10 cellular contexts compared by ENCODE assay signal in genomic region chr10:33132626-33133025, GRCh38.
A peak's percentile ranks its signal among the peaks of the same experiment; 100 is the strongest.
DNase-seq lines count a peak whose midpoint lies in the region; ATAC-seq and TF ChIP-seq lines count a peak whose summit lies in the region.
"Had no signal": no experiment of that assay in that cellular context is flagged by ENCODE, and none has a peak within 500 bp of the region (broad histone marks: within the 10 kb centered on the region; RNA-seq: fewer than 3 reads in every experiment).

No MANE protein-coding gene starts in this region.

- H3K27me3 ChIP-seq in A673 (replicated peaks; ENCODE audit: insufficient read depth, low read depth, low read length, poor library complexity) (no peaks in the 10 kb centered on the region), RWPE2 (ENCODE audit: insufficient read depth, poor library complexity, severe bottlenecking) (no peaks in the 10 kb centered on the region)
- H3K27me3 ChIP-seq in effector memory CD4-positive, alpha-beta T cell (replicated peaks; ENCODE audit: control insufficient read depth, insufficient read depth, low read length, poor library complexity, severe bottlenecking), result no peaks in the 10 kb centered on the region

- POLR2A ChIA-PET in A673 (lab: Charles Lee; ENCODE audit: low non-redundant PET), result interaction anchor here (0.6 kb wide), 1 partner anchor 12 kb away, joined by 5 read pairs; no protein-coding TSS in a partner anchor
- POLR2A ChIA-PET in GM10248 (lab: Yijun Ruan, JAX), result no interaction called here

- no TSS peak for BruUV-seq in A673 (replicated peaks; lab: Mats Ljungman, UMichigan)

- H3K36me3 ChIP-seq in A673 (ENCODE audit: insufficient read depth, low read length, poor library complexity, severe bottlenecking) (no peaks in the 10 kb centered on the region), RWPE2 (ENCODE audit: low read depth) (no peaks in the 10 kb centered on the region)
- no peaks in the 10 kb centered on the region for H3K36me3 ChIP-seq in effector memory CD4-positive, alpha-beta T cell (ENCODE audit: control insufficient read depth, insufficient read depth, low read length)
- H3K36me3 ChIP-seq: prostate gland had no signal

- no peak overlapping the region for H3K27ac ChIP-seq in A673 (ENCODE audit: low read depth, low read length, poor library complexity, severe bottlenecking)
- H3K27ac ChIP-seq in RWPE2 (ENCODE audit: poor library complexity, severe bottlenecking), result peak overlapping the region; percentile 97
- peak overlapping the region; percentile 75 for H3K27ac ChIP-seq in effector memory CD4-positive, alpha-beta T cell (ENCODE audit: insufficient read depth, low read length, poor library complexity, severe bottlenecking)
- H3K27ac ChIP-seq: prostate gland had no signal

- H3K4me3 ChIP-seq in A673 (ENCODE audit: low read depth, low read length, poor library complexity, severe bottlenecking) (no peak overlapping the region), RWPE2 (ENCODE audit: severe bottlenecking) (no peak overlapping the region)
- no peak overlapping the region for H3K4me3 ChIP-seq in effector memory CD4-positive, alpha-beta T cell (ENCODE audit: insufficient read depth, low read depth, low read length, poor library complexity, severe bottlenecking)
- H3K4me3 ChIP-seq: prostate gland had no signal

- CTCF ChIA-PET in A673 (lab: Charles Lee), result no interaction called here
- CTCF ChIA-PET in GM10248 (lab: Yijun Ruan, JAX), result interaction anchor here (1.3 kb wide), 1 partner anchor 23 kb away, joined by 3 read pairs; no protein-coding TSS in a partner anchor

- TF ChIP-seq CTCF in A673 (conservative IDR thresholded peaks at IDR 0.05; ENCODE audit: low read depth, low read length), result peak; percentile 34; the same call in 1 of the 2 replicates
- no peak for TF ChIP-seq CTCF in RWPE2 (IDR thresholded peaks at IDR 0.05; ENCODE audit: poor library complexity, severe bottlenecking)
- TF ChIP-seq CTCF in GM10248 (IDR thresholded peaks at IDR 0.05; ENCODE audit: control extremely low read depth, extremely low read depth, low read depth, missing control alignments), result no peak

- no peaks in the 10 kb centered on the region for H3K9me3 ChIP-seq in A673 (ENCODE audit: low read depth, low read length, poor library complexity, severe bottlenecking)
- no peaks in the 10 kb centered on the region for H3K9me3 ChIP-seq in RWPE2 (ENCODE audit: severe bottlenecking)
- H3K9me3 ChIP-seq in effector memory CD4-positive, alpha-beta T cell (ENCODE audit: control insufficient read depth, low read length), result no peaks in the 10 kb centered on the region
- H3K9me3 ChIP-seq: prostate gland had no signal

- intact Hi-C loops in A673 (cut with micrococcal nuclease; ENCODE audit: unreplicated experiment), result no loop called here
- intact Hi-C loops in Right ventricle myocardium superior (cut with DNase I), result no loop called here

- H3K4me1 ChIP-seq in A673 (ENCODE audit: insufficient read depth, low read length, poor library complexity, severe bottlenecking) (no peaks in the 10 kb centered on the region), RWPE2 (ENCODE audit: insufficient read depth, poor library complexity, severe bottlenecking) (peaks cover 73% of the 10 kb centered on the region)
- peaks cover 81% of the 10 kb centered on the region for H3K4me1 ChIP-seq in effector memory CD4-positive, alpha-beta T cell (ENCODE audit: control insufficient read depth, insufficient read depth, low read length, poor library complexity, severe bottlenecking)
- H3K4me1 ChIP-seq: prostate gland had no signal

- no peak for DNase-seq in A673 (ENCODE audit: low spot score)
- no peak for DNase-seq in RWPE2 (ENCODE audit: low spot score)
- DNase-seq in effector memory CD4-positive, alpha-beta T cell, result no peak
- no peak for DNase-seq in GM10248 (ENCODE audit: extremely low spot score)
- DNase-seq in Ammon's horn (ENCODE audit: low spot score), result no peak
- no peak for DNase-seq in Right ventricle myocardium superior
- DNase-seq in mucosa of gallbladder (ENCODE audit: low spot score), result no peak
- DNase-seq: NCI-H446 treated with DMSO at 0.1 percent for 48 hours had no signal

- peak; percentile 60 for ATAC-seq in GM19372 (IDR thresholded peaks at IDR 0.05; ENCODE audit: low read depth, unreplicated experiment)
- ATAC-seq in RWPE2 (ENCODE audit: low read depth), result no peak
- ATAC-seq in Right ventricle myocardium superior (ENCODE audit: poor library complexity), result no peak
